In genomic region chr4:185672618-185673017, GRCh38 we compare ENCODE assay signal across 18 cellular contexts.
DNase-seq lines count a peak whose midpoint lies in the region; ATAC-seq lines count a peak whose summit lies in the region.
"Had no signal": no experiment of that assay in that cellular context is flagged by ENCODE, and none has a peak within 500 bp of the region (broad histone marks: within the 10 kb centered on the region; RNA-seq: fewer than 3 reads in every experiment).

No MANE protein-coding gene starts in this region.

- intact Hi-C loops in Right ventricle myocardium superior (cut with DNase I), result no loop called here
- intact Hi-C loops in left cardiac atrium (cut with DNase I), result no loop called here
- intact Hi-C loops in left ventricle myocardium superior (cut with micrococcal nuclease), result no loop called here

- H3K27ac Mint-ChIP-seq in activated naive CD4-positive, alpha-beta T cell treated with anti-CD3 and anti-CD28 coated beads, Interleukin-2, amount 50 U/mL, for 72 hours, result no peak overlapping the region
- H3K27ac Mint-ChIP-seq: CD4-positive, alpha-beta T cell had no signal

- peak; percentile 56 for ATAC-seq in Right ventricle myocardium superior (ENCODE audit: poor library complexity)
- ATAC-seq in left cardiac atrium, result no peak
- ATAC-seq in left ventricle myocardium superior, result peak; percentile 53
- ATAC-seq in activated naive CD4-positive, alpha-beta T cell treated with anti-CD3 and anti-CD28 coated beads, Interleukin-2, amount 50 U/mL, for 72 hours, result no peak
- no peak for ATAC-seq in HG03520 (IDR thresholded peaks at IDR 0.05; ENCODE audit: unreplicated experiment)

- DNase-seq in Right ventricle myocardium superior (no peak), left cardiac atrium (no peak), fibroblast of gingiva (ENCODE audit: low read depth) (peak; percentile 65), left ventricle myocardium superior (no peak), SHP77 (lab: John Stamatoyannopoulos, UW) (no peak)
- DNase-seq in stimulated activated CD4-positive, alpha-beta T cell treated with anti-CD3 and anti-CD28 coated beads, Interleukin-2, amount 100 ng/mL, for 48 hours, result no peak
- no peak for DNase-seq in activated naive CD4-positive, alpha-beta T cell treated with anti-CD3 and anti-CD28 coated beads, Interleukin-2, amount 50 U/mL, for 72 hours (ENCODE audit: low spot score in 2 of 2)
- DNase-seq: Caco-2; CD4-positive, alpha-beta T cell; GF-D8; Kasumi-1; MG63; NCI-H1092; NCI-H1436 treated with DMSO at 0.1 percent for 48 hours; NCI-H2029; NCI-H345; NCI-H526 had no signal

- no peaks in the 10 kb centered on the region for H3K36me3 Mint-ChIP-seq in activated naive CD4-positive, alpha-beta T cell treated with anti-CD3 and anti-CD28 coated beads, Interleukin-2, amount 50 U/mL, for 72 hours

- no peaks in the 10 kb centered on the region for H3K9me3 Mint-ChIP-seq in activated naive CD4-positive, alpha-beta T cell treated with anti-CD3 and anti-CD28 coated beads, Interleukin-2, amount 50 U/mL, for 72 hours
- H3K9me3 Mint-ChIP-seq: CD4-positive, alpha-beta T cell had no signal

Comparison
In these comparisons a context has a peak if more than half of its experiments do, and no peak if none do; other contexts are left out.
1. ATAC-seq: peak in Right ventricle myocardium superior (single experiment) and left ventricle myocardium superior (single experiment); none in left cardiac atrium (0 of 2), activated naive CD4-positive, alpha-beta T cell treated with anti-CD3 and anti-CD28 coated beads, Interleukin-2, amount 50 U/mL, for 72 hours (0 of 2) and HG03520 (single experiment).